12 cellular contexts compared by ENCODE assay signal in the genomic region with DNA sequence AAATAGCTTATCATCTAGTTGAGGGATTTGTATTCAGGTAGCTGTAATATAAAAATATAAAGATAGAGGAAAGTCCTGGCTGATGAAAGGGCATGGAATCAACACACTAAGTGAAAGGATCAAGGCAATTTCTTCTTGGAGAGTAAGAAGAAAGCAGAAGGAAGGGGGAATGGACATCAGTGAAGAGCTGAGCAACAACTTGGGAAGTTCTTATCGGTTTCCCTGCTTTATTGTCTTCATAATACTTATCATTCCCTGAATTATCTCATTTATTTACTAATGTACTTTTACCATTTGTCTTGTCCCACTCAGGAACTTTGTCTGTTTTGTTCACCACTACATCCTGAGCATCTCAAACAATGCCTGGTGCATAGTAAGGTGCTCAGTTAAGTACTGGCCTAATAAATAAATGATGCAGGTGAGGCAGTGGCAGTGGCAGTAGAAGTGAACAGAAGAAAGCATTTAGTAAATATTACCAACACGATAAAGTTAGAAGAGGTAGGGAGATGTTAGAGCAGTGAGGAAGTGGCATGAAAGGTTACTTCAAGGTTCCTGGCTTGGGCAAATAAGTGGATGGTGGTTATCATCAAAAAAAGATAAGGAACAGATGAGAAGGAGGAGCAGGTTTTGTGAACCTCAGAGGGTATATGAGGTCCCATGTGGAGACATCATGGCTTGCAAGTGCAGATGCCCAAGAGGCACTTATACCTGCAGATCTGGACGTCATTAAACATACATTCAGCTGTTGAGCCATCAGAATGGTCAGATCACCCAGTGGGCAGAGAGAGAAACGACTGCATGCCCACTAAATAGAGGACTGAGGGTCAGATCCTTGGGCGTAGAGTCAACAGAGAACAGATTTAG. TPM values are rescaled to one million over a fixed set of nuclear protein-coding genes. Genes with fewer than 3 reads are reported as not detected.
A peak's percentile ranks its signal among the peaks of the same experiment; 100 is the strongest.
DNase-seq lines count a peak whose midpoint lies in the region; ATAC-seq, FAIRE-seq and TF ChIP-seq lines count a peak whose summit lies in the region.
"Had no signal": no experiment of that assay in that cellular context is flagged by ENCODE, and none has a peak within 500 bp of the region (broad histone marks: within the 10 kb centered on the region; RNA-seq: fewer than 3 reads in every experiment).

No MANE protein-coding gene starts in this region.

- H3K4me3 ChIP-seq in lung (no peak overlapping the region), upper lobe of right lung (no peak overlapping the region)

- TF ChIP-seq CTCF in lung (IDR thresholded peaks at IDR 0.05; ENCODE audit: control extremely low read depth, extremely low read depth) (no peak), upper lobe of right lung (IDR thresholded peaks at IDR 0.05) (no peak)

- H3K4me3 Mint-ChIP-seq in activated naive CD4-positive, alpha-beta T cell treated with anti-CD3 and anti-CD28 coated beads for 36 hours = peak overlapping the region; percentile 98
- peak overlapping the region; percentile 95 for H3K4me3 Mint-ChIP-seq in activated T-helper 1 cell treated with anti-CD3 and anti-CD28 coated beads, Interleukin-12 subunit alpha, Interleukin-12 subunit beta, Interleukin-2, Interleukin-4 antibody, amounts not matched to agents 30 ng/mL and 10 ng/mL and 1 ng/mL, durations not matched to agents 14 hours and 24 hours and 36 hours

- 90 to 95% methylated on average over 5 of the region's 5 CpGs for WGBS in lung, 2 donors

- H3K36me3 ChIP-seq in lung (ENCODE audit: control insufficient read depth in 2 of 2, insufficient read depth in 2 of 2, low read length in 2 of 2) = no peaks in the 10 kb centered on the region
- no peaks in the 10 kb centered on the region for H3K36me3 ChIP-seq in upper lobe of right lung
- H3K36me3 ChIP-seq: suprapubic skin had no signal

- H3K9me3 Mint-ChIP-seq in activated naive CD4-positive, alpha-beta T cell treated with anti-CD3 and anti-CD28 coated beads for 36 hours = no peaks in the 10 kb centered on the region
- H3K9me3 Mint-ChIP-seq in activated T-helper 1 cell treated with anti-CD3 and anti-CD28 coated beads, Interleukin-12 subunit alpha, Interleukin-12 subunit beta, Interleukin-2, Interleukin-4 antibody, amounts not matched to agents 30 ng/mL and 10 ng/mL and 1 ng/mL, durations not matched to agents 14 hours and 24 hours and 36 hours = no peaks in the 10 kb centered on the region

- peaks cover 27% of the 10 kb centered on the region for H3K4me1 Mint-ChIP-seq in activated naive CD4-positive, alpha-beta T cell treated with anti-CD3 and anti-CD28 coated beads for 36 hours (ENCODE audit: low read depth)
- peaks cover 36% of the 10 kb centered on the region for H3K4me1 Mint-ChIP-seq in activated T-helper 1 cell treated with anti-CD3 and anti-CD28 coated beads, Interleukin-12 subunit alpha, Interleukin-12 subunit beta, Interleukin-2, Interleukin-4 antibody, amounts not matched to agents 30 ng/mL and 10 ng/mL and 1 ng/mL, durations not matched to agents 14 hours and 24 hours and 36 hours (ENCODE audit: low read depth)

- peak overlapping the region; percentile 94 for H3K27ac Mint-ChIP-seq in activated naive CD4-positive, alpha-beta T cell treated with anti-CD3 and anti-CD28 coated beads for 36 hours
- peak overlapping the region; percentile 94 for H3K27ac Mint-ChIP-seq in activated T-helper 1 cell treated with anti-CD3 and anti-CD28 coated beads, Interleukin-12 subunit alpha, Interleukin-12 subunit beta, Interleukin-2, Interleukin-4 antibody, amounts not matched to agents 30 ng/mL and 10 ng/mL and 1 ng/mL, durations not matched to agents 14 hours and 24 hours and 36 hours

- H3K36me3 Mint-ChIP-seq in activated naive CD4-positive, alpha-beta T cell treated with anti-CD3 and anti-CD28 coated beads for 36 hours (ENCODE audit: low read depth) = no peaks in the 10 kb centered on the region
- no peaks in the 10 kb centered on the region for H3K36me3 Mint-ChIP-seq in activated T-helper 1 cell treated with anti-CD3 and anti-CD28 coated beads, Interleukin-12 subunit alpha, Interleukin-12 subunit beta, Interleukin-2, Interleukin-4 antibody, amounts not matched to agents 30 ng/mL and 10 ng/mL and 1 ng/mL, durations not matched to agents 14 hours and 24 hours and 36 hours (ENCODE audit: low read depth)

- H3K9me3 ChIP-seq in lung (ENCODE audit: control insufficient read depth in 2 of 2, insufficient read depth in 1 of 2, low read length in 1 of 2) = no peaks in the 10 kb centered on the region
- H3K9me3 ChIP-seq in upper lobe of right lung = no peaks in the 10 kb centered on the region
- H3K9me3 ChIP-seq: suprapubic skin had no signal

- no peaks in the 10 kb centered on the region for H3K27me3 ChIP-seq in lung (ENCODE audit: control insufficient read depth, insufficient read depth)
- no peaks in the 10 kb centered on the region for H3K27me3 ChIP-seq in upper lobe of right lung
- H3K27me3 ChIP-seq: suprapubic skin had no signal

- intact Hi-C loops in activated naive CD4-positive, alpha-beta T cell treated with anti-CD3 and anti-CD28 coated beads for 36 hours (cut with micrococcal nuclease) = no loop called here
- intact Hi-C loops in activated T-helper 1 cell treated with anti-CD3 and anti-CD28 coated beads, Interleukin-12 subunit alpha, Interleukin-12 subunit beta, Interleukin-2, Interleukin-4 antibody, amounts not matched to agents 30 ng/mL and 10 ng/mL and 1 ng/mL, durations not matched to agents 14 hours and 24 hours and 36 hours (cut with micrococcal nuclease) = no loop called here
- intact Hi-C loops in upper lobe of right lung (cut with DNase I) = no loop called here
- intact Hi-C loops in posterior cingulate gyrus (cut with DNase I) = no loop called here

- peaks cover 3 to 7% of the 10 kb centered on the region in 2 donors for H3K4me1 ChIP-seq in lung (ENCODE audit: control insufficient read depth in 2 of 2, insufficient read depth in 2 of 2, low read length in 2 of 2)
- peaks cover 16% of the 10 kb centered on the region for H3K4me1 ChIP-seq in upper lobe of right lung

- CTCF ChIA-PET in activated naive CD4-positive, alpha-beta T cell treated with anti-CD3 and anti-CD28 coated beads for 36 hours (lab: Charles Lee) = interaction anchor here (0.8 kb wide), 1 partner anchor 15 kb away, joined by 3 read pairs; no protein-coding TSS in a partner anchor

- FAIRE-seq in RCC 7860 (lab: Jason Lieb, UNC) = no peak

- ATAC-seq in lung (ENCODE audit: insufficient read depth, low FRiP score) = no peak
- ATAC-seq in upper lobe of right lung = no peak
- no peak for ATAC-seq in HG02588 (IDR thresholded peaks at IDR 0.05; ENCODE audit: unreplicated experiment)

- H3K27ac ChIP-seq in lung (ENCODE audit: low read depth in 1 of 2, low read length in 1 of 2) (peak overlapping the region; percentile 36 to 89), upper lobe of right lung (peak overlapping the region; percentile 92)

- no peak for DNase-seq in activated naive CD4-positive, alpha-beta T cell treated with anti-CD3 and anti-CD28 coated beads for 36 hours
- DNase-seq in activated naive CD4-positive, alpha-beta T cell treated with anti-CD3 and anti-CD28 coated beads, Interleukin-2, amount 50 U/mL, for 16 hours = no peak
- DNase-seq in activated T-helper 1 cell treated with anti-CD3 and anti-CD28 coated beads, Interleukin-12 subunit alpha, Interleukin-12 subunit beta, Interleukin-2, Interleukin-4 antibody, amounts not matched to agents 30 ng/mL and 10 ng/mL and 1 ng/mL, durations not matched to agents 14 hours and 24 hours and 36 hours (ENCODE audit: low spot score) = no peak
- DNase-seq in lung (ENCODE audit: low spot score) (no peak), upper lobe of right lung (no peak), RCC 7860 (ENCODE audit: low spot score) (no peak), posterior cingulate gyrus (no peak)
- DNase-seq: central memory CD4-positive, alpha-beta T cell; NCI-H1694 treated with DMSO at 0.1 percent for 48 hours; stimulated activated CD4-positive, alpha-beta T cell treated with anti-CD3 and anti-CD28 coated beads, Interleukin-4, amount 100 ng/mL, for 1 hour had no signal

- H3K27me3 Mint-ChIP-seq in activated naive CD4-positive, alpha-beta T cell treated with anti-CD3 and anti-CD28 coated beads for 36 hours (ENCODE audit: low read depth) = no peaks in the 10 kb centered on the region
- peaks cover 6% of the 10 kb centered on the region for H3K27me3 Mint-ChIP-seq in activated T-helper 1 cell treated with anti-CD3 and anti-CD28 coated beads, Interleukin-12 subunit alpha, Interleukin-12 subunit beta, Interleukin-2, Interleukin-4 antibody, amounts not matched to agents 30 ng/mL and 10 ng/mL and 1 ng/mL, durations not matched to agents 14 hours and 24 hours and 36 hours (ENCODE audit: insufficient read depth)

RNA-seq across cellular contexts. Expression of a gene that starts 1.9 kb away (rescaled TPM):
- total RNA-seq in activated naive CD4-positive, alpha-beta T cell treated with anti-CD3 and anti-CD28 coated beads for 36 hours = 1 to 10 TPM; 4.3 to 4.6 TPM
- 6.5 and 6.6 TPM in 2 replicates for total RNA-seq in activated T-helper 1 cell treated with anti-CD3 and anti-CD28 coated beads, Interleukin-12 subunit alpha, Interleukin-12 subunit beta, Interleukin-2, Interleukin-4 antibody, amounts not matched to agents 30 ng/mL and 10 ng/mL and 1 ng/mL, durations not matched to agents 14 hours and 24 hours and 36 hours
- total RNA-seq in lung = 10 to 100 TPM; 18.9 to 51.8 TPM
- 10 to 100 TPM in 1 of 2 donors, 1 to 10 TPM in 1; 5.4 to 10.5 TPM for polyA plus RNA-seq in lung
- 27.5 TPM for total RNA-seq in upper lobe of right lung
